In the genomic region with DNA sequence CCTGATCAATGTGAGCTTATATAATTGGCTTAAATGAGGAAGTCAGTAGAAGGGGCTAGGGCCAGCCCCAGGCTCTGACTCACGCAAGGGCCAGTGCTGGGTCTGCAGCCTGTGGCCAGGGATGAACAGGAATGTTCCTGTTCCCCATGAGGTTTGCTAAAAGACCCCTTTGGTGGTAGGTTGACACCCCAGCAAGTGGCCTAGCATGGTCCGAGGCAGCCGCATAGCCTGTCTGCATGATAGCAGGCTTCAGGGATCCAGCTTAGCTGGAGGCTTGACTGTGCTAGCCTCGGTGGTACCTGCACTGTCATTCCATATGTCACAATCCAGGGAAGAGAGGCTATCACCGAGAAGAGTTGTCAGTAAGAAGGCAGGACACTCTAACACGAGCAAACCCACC, we compare ENCODE assay signal across 16 cellular contexts. TPM values are rescaled to one million over a fixed set of nuclear protein-coding genes. Genes with fewer than 3 reads are reported as not detected.
DNase-seq lines count a peak whose midpoint lies in the region; ATAC-seq, FAIRE-seq and TF ChIP-seq lines count a peak whose summit lies in the region.
"Had no signal": no experiment of that assay in that cellular context is flagged by ENCODE, and none has a peak within 500 bp of the region (broad histone marks: within the 10 kb centered on the region; RNA-seq: fewer than 3 reads in every experiment).

No MANE protein-coding gene starts in this region.

- no peaks in the 10 kb centered on the region for H3K79me2 ChIP-seq in K562 (ENCODE audit: control insufficient read depth, insufficient read depth, low read length)

- no peak overlapping the region for H2AFZ ChIP-seq in K562 (ENCODE audit: low read depth, low read length)
- H2AFZ ChIP-seq: GM23338 had no signal

- WGBS in K562 (ENCODE audit: insufficient coverage, low coverage, missing lambda C conversion rate), result 93% methylated on average over 5 of the region's 6 CpGs
- 88 to 95% (median 90%) methylated on average over 5 to 6 of the region's 6 CpGs for WGBS in spleen, 5 donors

- FAIRE-seq in GM12891 (lab: Jason Lieb, UNC), result no peak
- FAIRE-seq in K562 (lab: Jason Lieb, UNC), result no peak
- FAIRE-seq: GM12878 had no signal

- TF ChIP-seq RAD21 in K562 (CRISPR knock-in tag; conservative IDR thresholded peaks at IDR 0.05 in 1 of 2, IDR thresholded peaks at IDR 0.05 in 1 of 2), result no peak

- H3K36me3 Mint-ChIP-seq in HFFc6 (ENCODE audit: low read depth), result peaks cover 72% of the 10 kb centered on the region

- no peak overlapping the region; a peak in 1 of 4 replicates for H3K9ac ChIP-seq in K562 (ENCODE audit: insufficient read depth in 1 of 2, low read depth in 2 of 2, low read length in 2 of 2)
- H3K9ac ChIP-seq: BLaER1 treated with 17β-estradiol and CSF1 and Interleukin-3, amounts not matched to agents 10 nM and 100 nM had no signal

- no peak overlapping the region for H3K27ac ChIP-seq in K562 (ENCODE audit: extremely low read depth, low read depth, low read length)
- H3K27ac ChIP-seq in spleen, result peak overlapping the region in 6 of 8 donors; percentile 9 to 68 (median 38)
- H3K27ac ChIP-seq: BLaER1 treated with 17β-estradiol and CSF1 and Interleukin-3, amounts not matched to agents 10 nM and 100 nM; HL-60 had no signal

- POLR2A ChIA-PET in K562 (lab: Yijun Ruan, JAX), result interaction anchor here (0.6 to 3.9 kb wide), 6 partner anchors 9 to 115 kb away, joined by 3 to 13 read pairs (median 4); no protein-coding TSS in a partner anchor

- H3K27me3 ChIP-seq in K562 (ENCODE audit: control insufficient read depth in 2 of 2, insufficient read depth in 2 of 2, low read length in 2 of 2), result no peaks in the 10 kb centered on the region
- no peaks in the 10 kb centered on the region for H3K27me3 ChIP-seq in spleen (replicated peaks in 1 of 7)
- H3K27me3 ChIP-seq: BLaER1 treated with 17β-estradiol and CSF1 and Interleukin-3, amounts not matched to agents 10 nM and 100 nM had no signal

- no peaks in the 10 kb centered on the region for H3K4me1 Mint-ChIP-seq in HFFc6 (ENCODE audit: low read depth)

- in situ Hi-C loops in K562 (cut with MboI), result no loop called here

- intact Hi-C loops in K562 (cut with micrococcal nuclease), result loop anchor here (5.0 kb wide), 1 partner anchor 52 kb away; no protein-coding TSS in a partner anchor
- intact Hi-C loops in spleen (cut with DNase I; ENCODE audit: low total_unique reads), result no loop called here

- no peaks in the 10 kb centered on the region for H4K20me1 ChIP-seq in K562 (replicated peaks; ENCODE audit: control insufficient read depth, insufficient read depth, low read length)

- peaks cover 4% of the 10 kb centered on the region for H3K9me1 ChIP-seq in K562 (ENCODE audit: control insufficient read depth, insufficient read depth, low read length)

- no peak for TF ChIP-seq EP300 in K562 (IDR thresholded peaks at IDR 0.05; ENCODE audit: low read length)

- no peak overlapping the region for H3K27ac Mint-ChIP-seq in HFFc6
- H3K27ac Mint-ChIP-seq: CD4-positive, alpha-beta T cell; GM23338; H9 had no signal

- H3K4me3 ChIP-seq in K562, result no peak overlapping the region
- H3K4me3 ChIP-seq in spleen, result no peak overlapping the region
- H3K4me3 ChIP-seq: BLaER1 treated with 17β-estradiol and CSF1 and Interleukin-3, amounts not matched to agents 10 nM and 100 nM; GM12878; GM23338 had no signal

- no peaks in the 10 kb centered on the region; the same call in none of the 2 replicates for H3K27me3 Mint-ChIP-seq in HFFc6 (ENCODE audit: insufficient read depth)
- H3K27me3 Mint-ChIP-seq: CD4-positive, alpha-beta T cell had no signal

- DNase-seq in GM12891 (ENCODE audit: insufficient read length, low spot score), result no peak
- peak; percentile 28 for DNase-seq in MV-4-11 (lab: John Stamatoyannopoulos, UW)
- DNase-seq in K562 (ENCODE audit: extremely low read depth in 1 of 4, low spot score in 3 of 4), result no peak
- no peak for DNase-seq in spleen
- DNase-seq in HFFc6, result no peak
- DNase-seq in NCI-H510A (lab: John Stamatoyannopoulos, UW), result no peak
- DNase-seq in NCI-H2227 treated with DMSO at 0.1 percent for 48 hours (lab: John Stamatoyannopoulos, UW), result no peak
- DNase-seq: ACHN; CD4-positive, alpha-beta T cell; DMS79; H9; KG1 had no signal

- no peak for TF ChIP-seq CTCF in K562 (IDR thresholded peaks at IDR 0.05 in 2 of 3, conservative IDR thresholded peaks at IDR 0.05 in 1 of 3; ENCODE audit: insufficient read depth in 2 of 3, low read depth in 1 of 3, low read length in 3 of 3)
- TF ChIP-seq CTCF in spleen (IDR thresholded peaks at IDR 0.05 in 8 of 11, conservative IDR thresholded peaks at IDR 0.05 in 3 of 11), result no peak
- TF ChIP-seq CTCF in HFFc6 (IDR thresholded peaks at IDR 0.05), result no peak

- CTCF ChIA-PET in K562 (lab: Yijun Ruan, JAX; ENCODE audit: low intra/inter-chr PET ratio), result no interaction called here

- no TSS peak for BruUV-seq in K562 (replicated peaks; lab: Mats Ljungman, UMichigan)

- H3K36me3 ChIP-seq in K562 (ENCODE audit: control insufficient read depth, insufficient read depth, low read length) (peaks cover 69% of the 10 kb centered on the region), spleen (peaks cover 0 to 100% (median 89%) of the 10 kb centered on the region in 6 donors)

- no peak overlapping the region for H3K4me2 ChIP-seq in K562 (ENCODE audit: insufficient read depth, low read length)
- H3K4me2 ChIP-seq: BLaER1 treated with 17β-estradiol and CSF1 and Interleukin-3, amounts not matched to agents 10 nM and 100 nM; GM23338 had no signal

- TF ChIP-seq POLR2A in GM12891 (IDR thresholded peaks at IDR 0.05; ENCODE audit: low read depth, low read length) (peak; percentile 30; the same call in 1 of the 2 replicates), K562 (conservative IDR thresholded peaks at IDR 0.05) (no peak), spleen (IDR thresholded peaks at IDR 0.05) (no peak)

- no peak overlapping the region for H3K4me3 Mint-ChIP-seq in HFFc6
- H3K4me3 Mint-ChIP-seq: CD4-positive, alpha-beta T cell; GM23338; H9 had no signal

- H3K9me3 Mint-ChIP-seq in HFFc6, result peaks cover 19% of the 10 kb centered on the region

- H3K4me1 ChIP-seq in K562 (replicated peaks in 1 of 2; ENCODE audit: control insufficient read depth in 2 of 2, insufficient read depth in 2 of 2, low read length in 2 of 2) (no peaks in the 10 kb centered on the region), spleen (peaks cover 0 to 38% (median 14%) of the 10 kb centered on the region in 6 donors)

- ATAC-seq in K562, result no peak
- ATAC-seq: GM12878, GM23338 had no signal

- H3K9me3 ChIP-seq in K562 (replicated peaks; ENCODE audit: control insufficient read depth, insufficient read depth, low read depth, low read length), result no peaks in the 10 kb centered on the region
- peaks cover 0 to 24% (median 20%) of the 10 kb centered on the region in 8 donors for H3K9me3 ChIP-seq in spleen

RNA-seq across cellular contexts. Expression of gene TRIM25, which starts 23.5 kb away (rescaled TPM):
- polyA plus RNA-seq in GM12891 (2012; ENCODE audit: low read depth, missing spikeins), result 49.7 TPM
- total RNA-seq in K562 (2011; cell fraction: chromatin; rRNA removed; ENCODE audit: low replicate concordance), result 98.3 and 102 TPM in 2 replicates
- total RNA-seq in K562 (2011; cell fraction: nucleolus; rRNA removed), result 46.4 and 52.8 TPM in 2 replicates
- total RNA-seq in K562 (2011; cell fraction: nucleoplasm; rRNA removed), result 56.4 and 79.2 TPM in 2 replicates
- total RNA-seq in K562 (2014; rRNA removed), result 24.2 and 26.5 TPM in 2 replicates
- total RNA-seq in K562 (2014; rRNA removed; fragmentation: Illumina TruSeq; extraction: Trizol), result 28.9 and 33.9 TPM in 2 replicates
- total RNA-seq in K562 (2015; rRNA removed; fragmentation: Illumina TruSeq; extraction: Trizol), result 26.9 and 28.6 TPM in 2 replicates
- total RNA-seq in K562 (2021), result 46.6 and 49.5 TPM in 2 replicates
- 18.7 and 28.4 TPM in 2 replicates for polyA plus RNA-seq in K562 (2011; rRNA removed)
- 15.8 and 17.8 TPM in 2 replicates for polyA plus RNA-seq in K562 (2011; cell fraction: cytosol; rRNA removed)
- polyA plus RNA-seq in K562 (2011; cell fraction: nucleus; rRNA removed), result 60.7 and 84.1 TPM in 2 replicates
- polyA plus RNA-seq in K562 (2012), result 39.3 and 65.9 TPM in 2 replicates
- 44.1 and 46.4 TPM in 2 replicates for polyA plus RNA-seq in K562 (2014; fragmentation: Illumina TruSeq; extraction: Trizol)
- polyA plus RNA-seq in K562 (2014; fragmentation: Nextera tagmentation; extraction: Ambion mirVana), result 1 to 10 TPM; 5.9 to 8.5 TPM
- polyA plus RNA-seq in K562 (2014; rRNA removed), result 21.9 and 24.5 TPM in 2 replicates
- 26.3 and 45.3 TPM in 2 replicates for polyA minus RNA-seq in K562 (2011; rRNA and poly(A)+ RNA removed)
- 15.9 and 20.9 TPM in 2 replicates for polyA minus RNA-seq in K562 (2011; cell fraction: cytosol; rRNA and poly(A)+ RNA removed)
- 22.1 and 33.8 TPM in 2 replicates for polyA minus RNA-seq in K562 (2011; cell fraction: nucleus; rRNA and poly(A)+ RNA removed)
- 100 to 1,000 TPM in 6 of 7 donors, 10 to 100 TPM in 1; 99.8 to 168 (median 139) TPM for total RNA-seq in spleen
- polyA plus RNA-seq in spleen, result 10 to 100 TPM; 13.8 to 34.1 (median 15.0) TPM
- 10 to 100 TPM; 38.8 to 43.7 (median 41.4) TPM for total RNA-seq in HFFc6 (2021; fragmentation: NEBNext Ultra II Directional; extraction: Animal tissue kit (Norgen Biotek cat#: 25700))

RNA-seq across cellular contexts. Expression of gene DGKE, which starts 56.4 kb away (rescaled TPM):
- polyA plus RNA-seq in GM12891 (2012; ENCODE audit: low read depth, missing spikeins), result 4.0 TPM
- 19.7 and 38.1 TPM in 2 replicates for total RNA-seq in K562 (2011; cell fraction: chromatin; rRNA removed; ENCODE audit: low replicate concordance)
- 10.0 and 11.2 TPM in 2 replicates for total RNA-seq in K562 (2011; cell fraction: nucleolus; rRNA removed)
- total RNA-seq in K562 (2011; cell fraction: nucleoplasm; rRNA removed), result 21.6 and 45.1 TPM in 2 replicates
- total RNA-seq in K562 (2014; rRNA removed), result 4.2 and 5.9 TPM in 2 replicates
- 7.5 and 9.1 TPM in 2 replicates for total RNA-seq in K562 (2014; rRNA removed; fragmentation: Illumina TruSeq; extraction: Trizol)
- 7.5 and 7.8 TPM in 2 replicates for total RNA-seq in K562 (2015; rRNA removed; fragmentation: Illumina TruSeq; extraction: Trizol)
- total RNA-seq in K562 (2021), result 9.5 and 9.9 TPM in 2 replicates
- 5.4 and 7.2 TPM in 2 replicates for polyA plus RNA-seq in K562 (2011; rRNA removed)
- 1.8 and 2.1 TPM in 2 replicates for polyA plus RNA-seq in K562 (2011; cell fraction: cytosol; rRNA removed)
- polyA plus RNA-seq in K562 (2011; cell fraction: nucleus; rRNA removed), result 14.5 and 17.3 TPM in 2 replicates
- polyA plus RNA-seq in K562 (2012), result 2.7 and 3.9 TPM in 2 replicates
- polyA plus RNA-seq in K562 (2014; fragmentation: Illumina TruSeq; extraction: Trizol), result 5.3 and 8.4 TPM in 2 replicates
- polyA plus RNA-seq in K562 (2014; fragmentation: Nextera tagmentation; extraction: Ambion mirVana), result 1 to 10 TPM; 1.3 to 2.0 TPM
- 4.3 and 5.1 TPM in 2 replicates for polyA plus RNA-seq in K562 (2014; rRNA removed)
- polyA minus RNA-seq in K562 (2011; rRNA and poly(A)+ RNA removed), result 5.8 and 9.0 TPM in 2 replicates
- 2.6 and 3.3 TPM in 2 replicates for polyA minus RNA-seq in K562 (2011; cell fraction: cytosol; rRNA and poly(A)+ RNA removed)
- polyA minus RNA-seq in K562 (2011; cell fraction: nucleus; rRNA and poly(A)+ RNA removed), result 12.9 and 23.0 TPM in 2 replicates
- total RNA-seq in spleen, result 10 to 100 TPM; 14.3 to 37.3 (median 25.3) TPM
- polyA plus RNA-seq in spleen, result 1 to 10 TPM; 2.3 to 5.6 (median 4.2) TPM
- 1 to 10 TPM; 5.9 to 9.3 (median 7.6) TPM for total RNA-seq in HFFc6 (2021; fragmentation: NEBNext Ultra II Directional; extraction: Animal tissue kit (Norgen Biotek cat#: 25700))

RNA-seq across cellular contexts. Expression of gene C17orf67, which starts 56.7 kb away (rescaled TPM):
- 0.54 TPM for polyA plus RNA-seq in GM12891 (2012; ENCODE audit: low read depth, missing spikeins)
- total RNA-seq in K562 (2011; cell fraction: chromatin; rRNA removed; ENCODE audit: low replicate concordance), result 0.37 TPM in 1 of 2 replicates, not detected in the other
- total RNA-seq in K562 (2011; cell fraction: nucleolus; rRNA removed), result 0.79 and 0.83 TPM in 2 replicates
- 0.59 and 0.69 TPM in 2 replicates for total RNA-seq in K562 (2011; cell fraction: nucleoplasm; rRNA removed)
- total RNA-seq in K562 (2014; rRNA removed) (0.59 and 1.1 TPM in 2 replicates), K562 (2014; rRNA removed; fragmentation: Illumina TruSeq; extraction: Trizol) (0.62 and 0.64 TPM in 2 replicates), K562 (2015; rRNA removed; fragmentation: Illumina TruSeq; extraction: Trizol) (0.75 and 0.98 TPM in 2 replicates), K562 (2021) (1.6 and 1.7 TPM in 2 replicates), spleen (1 to 10 TPM; 2.4 to 6.0 (median 4.3) TPM)
- polyA plus RNA-seq in K562 (2011; rRNA removed) (0.22 and 0.38 TPM in 2 replicates), K562 (2014; fragmentation: Illumina TruSeq; extraction: Trizol) (0.24 and 0.27 TPM in 2 replicates), K562 (2014; fragmentation: Nextera tagmentation; extraction: Ambion mirVana) (under 1 TPM; 0.07 to 0.08 TPM), K562 (2014; rRNA removed) (0.42 and 0.74 TPM in 2 replicates), spleen (10 to 100 TPM in 1 of 3 donors, 1 to 10 TPM in 2; 2.0 to 10.4 (median 6.9) TPM)
- 0.13 and 0.48 TPM in 2 replicates for polyA plus RNA-seq in K562 (2011; cell fraction: cytosol; rRNA removed)
- 0.52 and 0.94 TPM in 2 replicates for polyA plus RNA-seq in K562 (2011; cell fraction: nucleus; rRNA removed)
- polyA plus RNA-seq in K562 (2012), result 0.51 and 0.59 TPM in 2 replicates
- not detected in 2 replicates for polyA minus RNA-seq in K562 (2011; rRNA and poly(A)+ RNA removed)
- 0.38 TPM in 1 of 2 replicates, not detected in the other for polyA minus RNA-seq in K562 (2011; cell fraction: cytosol; rRNA and poly(A)+ RNA removed)
- 0.11 and 0.27 TPM in 2 replicates for polyA minus RNA-seq in K562 (2011; cell fraction: nucleus; rRNA and poly(A)+ RNA removed)
- total RNA-seq in HFFc6 (2021; fragmentation: NEBNext Ultra II Directional; extraction: Animal tissue kit (Norgen Biotek cat#: 25700)), result 1 to 10 TPM; 1.5 to 2.3 (median 1.9) TPM
